ENCODE assay signal across 1 cellular context in genomic region chr16:3084969-3085670, GRCh38.
A peak's percentile ranks its signal among the peaks of the same experiment; 100 is the strongest.
TF ChIP-seq lines count a peak whose summit lies in the region.

No MANE protein-coding gene starts in this region.

TF ChIP-seq in K562, 482 proteins besides CTCF, POLR2A, EP300 and RAD21 (continued from another document):
- TF ChIP-seq RREB1 (CRISPR knock-in tag; IDR thresholded peaks at IDR 0.05) (no peak), TRIM24 (IDR thresholded peaks at IDR 0.05) (peak in 1 of 2 experiments; percentile 37; a peak in 1 of 4 replicates), MIER1 (IDR thresholded peaks at IDR 0.05; ENCODE audit: low read depth) (no peak), CXXC5 (CRISPR knock-in tag; IDR thresholded peaks at IDR 0.05) (0 out of 2 replicates have a peak, but pooled peaks have one; percentile 32), ZNF395 (CRISPR knock-in tag; IDR thresholded peaks at IDR 0.05) (0 out of 2 replicates have a peak, but pooled peaks have one; percentile 36), CEBPB (tag; IDR thresholded peaks at IDR 0.05) (no peak), ZNF592 (IDR thresholded peaks at IDR 0.05) (no peak)
